15 cellular contexts compared by ENCODE assay signal in genomic region chr16:70407811-70408274, GRCh38. TPM values are rescaled to one million over a fixed set of nuclear protein-coding genes. Genes with fewer than 3 reads are reported as not detected.
DNase-seq lines count a peak whose midpoint lies in the region; ATAC-seq and TF ChIP-seq lines count a peak whose summit lies in the region.
"Had no signal": no experiment of that assay in that cellular context is flagged by ENCODE, and none has a peak within 500 bp of the region (broad histone marks: within the 10 kb centered on the region; RNA-seq: fewer than 3 reads in every experiment).

No MANE protein-coding gene starts in this region.

- peaks cover 3% of the 10 kb centered on the region for H3K36me3 Mint-ChIP-seq in activated naive CD4-positive, alpha-beta T cell treated with anti-CD3 and anti-CD28 coated beads, Interleukin-2, amount 50 U/mL, for 24 hours
- H3K36me3 Mint-ChIP-seq in CD14-positive monocyte: peaks cover 36 to 60% of the 10 kb centered on the region in 2 donors

- intact Hi-C loops in gastrocnemius medialis (cut with DNase I; ENCODE audit: low total_unique reads): no loop called here
- intact Hi-C loops in CD14-positive monocyte (cut with micrococcal nuclease): loop anchor here in 1 of 2 donors (2.0 kb wide), 1 partner anchor 15 kb away; no protein-coding TSS in a partner anchor
- intact Hi-C loops in thyroid gland (cut with DNase I): no loop called here

- TF ChIP-seq POLR2A in erythroblast (IDR thresholded peaks at IDR 0.05; ENCODE audit: low read length) (no peak), gastrocnemius medialis (IDR thresholded peaks at IDR 0.05) (no peak), thyroid gland (IDR thresholded peaks at IDR 0.05) (no peak)

- H3K27me3 Mint-ChIP-seq in activated naive CD4-positive, alpha-beta T cell treated with anti-CD3 and anti-CD28 coated beads, Interleukin-2, amount 50 U/mL, for 24 hours: no peaks in the 10 kb centered on the region
- H3K27me3 Mint-ChIP-seq in CD14-positive monocyte (ENCODE audit: low read depth in 3 of 3): peaks cover 5 to 7% (median 6%) of the 10 kb centered on the region in 3 donors
- H3K27me3 Mint-ChIP-seq: stimulated activated naive CD8-positive, alpha-beta T cell treated with anti-CD3 and anti-CD28 coated beads, Interleukin-15, amount 100 ng/mL, for 72 hours had no signal

- peak overlapping the region; percentile 7 for H3K4me3 ChIP-seq in OCI-LY3 (ENCODE audit: low read length)
- no peak overlapping the region for H3K4me3 ChIP-seq in gastrocnemius medialis
- no peak overlapping the region for H3K4me3 ChIP-seq in thyroid gland (replicated peaks in 1 of 3)
- H3K4me3 ChIP-seq: A549, ovary had no signal

- H3K9ac ChIP-seq in OCI-LY3 (ENCODE audit: low read length): no peak overlapping the region

- no peak overlapping the region for H3K27ac ChIP-seq in OCI-LY3 (ENCODE audit: low read length)
- H3K27ac ChIP-seq in gastrocnemius medialis: peak overlapping the region in 3 of 4 donors; percentile 6 to 78 (median 14)
- H3K27ac ChIP-seq in thyroid gland: no peak overlapping the region
- H3K27ac ChIP-seq: A549, ovary had no signal

- peaks cover 59% of the 10 kb centered on the region for H3K79me2 ChIP-seq in OCI-LY3 (ENCODE audit: low read length)

- no peak overlapping the region for H2AFZ ChIP-seq in OCI-LY3 (ENCODE audit: low read depth, low read length)

- no peaks in the 10 kb centered on the region for H3K9me3 Mint-ChIP-seq in activated naive CD4-positive, alpha-beta T cell treated with anti-CD3 and anti-CD28 coated beads, Interleukin-2, amount 50 U/mL, for 24 hours
- H3K9me3 Mint-ChIP-seq in CD14-positive monocyte: peaks cover 0 to 3% (median 0%) of the 10 kb centered on the region in 7 donors
- H3K9me3 Mint-ChIP-seq: memory B cell; stimulated activated naive CD8-positive, alpha-beta T cell treated with anti-CD3 and anti-CD28 coated beads, Interleukin-15, amount 100 ng/mL, for 72 hours had no signal

- no peak for DNase-seq in activated naive CD4-positive, alpha-beta T cell treated with anti-CD3 and anti-CD28 coated beads, Interleukin-2, amount 50 U/mL, for 16 hours
- DNase-seq in erythroblast (lab: John Stamatoyannopoulos, UW) (peak; percentile 62 to 69), gastrocnemius medialis (no peak), CD14-positive monocyte (ENCODE audit: low spot score) (no peak), thyroid gland (no peak)
- DNase-seq: activated naive CD4-positive, alpha-beta T cell treated with Interleukin-2 at 50 U/mL for 16 hours; MM.1S; NK-92 treated with Interleukin-12 subunit alpha and Interleukin-12 subunit beta, amount 100 ng/mL, for 24 hours; ovary; stimulated activated naive CD8-positive, alpha-beta T cell treated with anti-CD3 and anti-CD28 coated beads, Interleukin-15, amount 100 ng/mL, for 72 hours had no signal

- H3K4me2 ChIP-seq in OCI-LY3 (ENCODE audit: low read length): peak overlapping the region; percentile 31
- H3K4me2 ChIP-seq: A549 had no signal

- WGBS in thyroid gland, 2 donors: 38 to 57% methylated on average over 5 to 10 of the region's 10 CpGs

- in situ Hi-C loops in gastrocnemius medialis (cut with MboI; ENCODE audit: low sequenced_read_pairs in 4 of 4): no loop called here

- H3K27me3 ChIP-seq in OCI-LY3 (ENCODE audit: low read depth, low read length) (no peaks in the 10 kb centered on the region), gastrocnemius medialis (no peaks in the 10 kb centered on the region), thyroid gland (no peaks in the 10 kb centered on the region)
- H3K27me3 ChIP-seq: ovary had no signal

- peaks cover 61% of the 10 kb centered on the region for H3K4me1 Mint-ChIP-seq in activated naive CD4-positive, alpha-beta T cell treated with anti-CD3 and anti-CD28 coated beads, Interleukin-2, amount 50 U/mL, for 24 hours
- H3K4me1 Mint-ChIP-seq in CD14-positive monocyte: peaks cover 45% of the 10 kb centered on the region

- H3K4me1 ChIP-seq in OCI-LY3 (ENCODE audit: low read length) (peaks cover 56% of the 10 kb centered on the region), gastrocnemius medialis (peaks cover 24 to 33% of the 10 kb centered on the region in 2 donors), thyroid gland (peaks cover 0 to 7% of the 10 kb centered on the region in 2 donors)

- no peak overlapping the region for H3K4me3 Mint-ChIP-seq in activated naive CD4-positive, alpha-beta T cell treated with anti-CD3 and anti-CD28 coated beads, Interleukin-2, amount 50 U/mL, for 24 hours
- no peak overlapping the region for H3K4me3 Mint-ChIP-seq in CD14-positive monocyte
- H3K4me3 Mint-ChIP-seq: memory B cell had no signal

- H3K36me3 ChIP-seq in OCI-LY3 (replicated peaks; ENCODE audit: low read depth, low read length) (peaks cover 30% of the 10 kb centered on the region), gastrocnemius medialis (no peaks in the 10 kb centered on the region), thyroid gland (no peaks in the 10 kb centered on the region)
- H3K36me3 ChIP-seq: ovary had no signal

- no peak for TF ChIP-seq CTCF in OCI-LY3 (IDR thresholded peaks at IDR 0.05; ENCODE audit: low read depth, low read length)
- no peak for TF ChIP-seq CTCF in gastrocnemius medialis (IDR thresholded peaks at IDR 0.05 in 4 of 5, conservative IDR thresholded peaks at IDR 0.05 in 1 of 5)
- no peak for TF ChIP-seq CTCF in CD14-positive monocyte (IDR thresholded peaks at IDR 0.05)
- no peak for TF ChIP-seq CTCF in thyroid gland (IDR thresholded peaks at IDR 0.05)

- peak overlapping the region; percentile 35 for H3K27ac Mint-ChIP-seq in activated naive CD4-positive, alpha-beta T cell treated with anti-CD3 and anti-CD28 coated beads, Interleukin-2, amount 50 U/mL, for 24 hours
- no peak overlapping the region for H3K27ac Mint-ChIP-seq in CD14-positive monocyte
- H3K27ac Mint-ChIP-seq: memory B cell had no signal

- ATAC-seq in gastrocnemius medialis (no peak), HG02623 (IDR thresholded peaks at IDR 0.05; ENCODE audit: unreplicated experiment) (no peak)
- ATAC-seq: stimulated activated naive CD8-positive, alpha-beta T cell treated with anti-CD3 and anti-CD28 coated beads, Interleukin-15, amount 100 ng/mL, for 72 hours had no signal

- H3K9me3 ChIP-seq in OCI-LY3 (ENCODE audit: insufficient read depth, low read length) (no peaks in the 10 kb centered on the region), gastrocnemius medialis (no peaks in the 10 kb centered on the region), thyroid gland (no peaks in the 10 kb centered on the region)
- H3K9me3 ChIP-seq: A549, ovary had no signal

- peaks cover 64% of the 10 kb centered on the region for H4K20me1 ChIP-seq in OCI-LY3 (ENCODE audit: insufficient read depth, low read length)

RNA-seq across cellular contexts. Expression of gene ST3GAL2, which starts 31.1 kb away (rescaled TPM):
- 10 to 100 TPM; 12.8 to 27.7 (median 22.1) TPM for total RNA-seq in gastrocnemius medialis
- 10 to 100 TPM; 13.5 to 20.0 TPM for polyA plus RNA-seq in CD14-positive monocyte
- 10 to 100 TPM; 11.2 to 17.4 (median 11.8) TPM for total RNA-seq in thyroid gland

RNA-seq across cellular contexts. Expression of gene FCSK, which starts 46.6 kb away (rescaled TPM):
- total RNA-seq in gastrocnemius medialis (10 to 100 TPM in 2 of 4 donors, 1 to 10 TPM in 2; 8.0 to 13.5 (median 11.1) TPM), thyroid gland (10 to 100 TPM; 20.3 to 40.2 (median 24.5) TPM)
- polyA plus RNA-seq in CD14-positive monocyte: 1 to 10 TPM; 4.2 to 6.4 TPM

Comparison
In these comparisons a context has a peak if more than half of its experiments do, and no peak if none do; other contexts are left out.
1. DNase-seq: peak in erythroblast (2 of 2); none in activated naive CD4-positive, alpha-beta T cell treated with anti-CD3 and anti-CD28 coated beads, Interleukin-2, amount 50 U/mL, for 16 hours (single experiment), gastrocnemius medialis (0 of 2), CD14-positive monocyte (single experiment) and thyroid gland (0 of 2).
2. H3K27ac ChIP-seq: peak in gastrocnemius medialis (3 of 4); none in OCI-LY3 (single experiment) and thyroid gland (0 of 3).